ENCODE assay signal across 1 cellular context in the genomic region with DNA sequence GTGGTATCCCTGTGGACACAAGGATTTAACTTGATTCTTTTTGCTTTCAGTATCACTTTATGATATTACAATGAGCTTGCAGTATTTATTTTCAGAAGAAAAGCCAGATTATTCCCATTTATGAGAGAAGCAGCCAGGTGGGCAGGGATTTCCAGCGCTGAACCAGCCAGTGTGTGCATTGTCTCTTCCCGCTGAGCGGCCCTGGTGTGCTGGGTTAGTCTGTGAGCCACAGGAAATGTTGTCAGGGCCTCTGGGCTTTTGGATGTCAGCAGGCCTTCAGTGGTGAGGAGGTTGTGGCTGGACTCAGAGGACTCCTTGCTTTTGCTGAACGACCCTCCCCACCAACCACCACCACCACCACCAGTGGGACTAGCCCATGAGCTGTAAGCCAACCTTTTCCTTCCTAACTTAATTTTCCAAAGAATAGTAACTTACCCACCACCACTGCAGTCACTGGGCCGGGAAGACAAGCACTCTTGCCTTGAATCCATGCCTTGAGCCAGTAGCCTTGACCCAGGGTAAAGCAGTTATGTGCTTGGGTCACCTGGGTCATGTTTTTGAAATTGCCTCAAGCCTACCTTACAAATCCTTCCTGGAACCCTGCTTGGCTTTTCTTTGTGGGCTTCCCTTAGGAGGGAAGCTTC.
TF ChIP-seq lines count a peak whose summit lies in the region.

No MANE protein-coding gene starts in this region.

TF ChIP-seq in SK-N-SH treated with all-trans-retinoic acid at 6 μM for 48 hours, 23 proteins besides CTCF, POLR2A, EP300 and RAD21 (continued from another document):
- TF ChIP-seq TSHZ2 (CRISPR knock-in tag; IDR thresholded peaks at IDR 0.05) = no peak
- no peak for TF ChIP-seq ZC3H10 (CRISPR knock-in tag; IDR thresholded peaks at IDR 0.05)
- no peak for TF ChIP-seq ZNF8 (CRISPR knock-in tag; IDR thresholded peaks at IDR 0.05)
- TF ChIP-seq ZFP3 (CRISPR knock-in tag; IDR thresholded peaks at IDR 0.05) = no peak
- TF ChIP-seq CSRNP3 (CRISPR knock-in tag; IDR thresholded peaks at IDR 0.05) = no peak
- TF ChIP-seq ZNF70 (CRISPR knock-in tag; IDR thresholded peaks at IDR 0.05) = no peak
- no peak for TF ChIP-seq SNAI2 (CRISPR knock-in tag; IDR thresholded peaks at IDR 0.05)
- no peak for TF ChIP-seq ZFP30 (CRISPR knock-in tag; IDR thresholded peaks at IDR 0.05)
- TF ChIP-seq GLIS3 (CRISPR knock-in tag; IDR thresholded peaks at IDR 0.05) = no peak
- no peak for TF ChIP-seq ARNTL (CRISPR knock-in tag; IDR thresholded peaks at IDR 0.05; ENCODE audit: borderline replicate concordance, low read depth)
- TF ChIP-seq, protein P1, sequence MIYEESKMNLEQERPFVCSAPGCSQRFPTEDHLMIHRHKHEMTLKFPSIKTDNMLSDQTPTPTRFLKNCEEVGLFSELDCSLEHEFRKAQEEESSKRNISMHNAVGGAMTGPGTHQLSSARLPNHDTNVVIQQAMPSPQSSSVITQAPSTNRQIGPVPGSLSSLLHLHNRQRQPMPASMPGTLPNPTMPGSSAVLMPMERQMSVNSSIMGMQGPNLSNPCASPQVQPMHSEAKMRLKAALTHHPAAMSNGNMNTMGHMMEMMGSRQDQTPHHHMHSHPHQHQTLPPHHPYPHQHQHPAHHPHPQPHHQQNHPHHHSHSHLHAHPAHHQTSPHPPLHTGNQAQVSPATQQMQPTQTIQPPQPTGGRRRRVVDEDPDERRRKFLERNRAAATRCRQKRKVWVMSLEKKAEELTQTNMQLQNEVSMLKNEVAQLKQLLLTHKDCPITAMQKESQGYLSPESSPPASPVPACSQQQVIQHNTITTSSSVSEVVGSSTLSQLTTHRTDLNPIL (CRISPR knock-in tag; IDR thresholded peaks at IDR 0.05; ENCODE audit: low read depth) = no peak
- TF ChIP-seq TOX (CRISPR knock-in tag; IDR thresholded peaks at IDR 0.05; ENCODE audit: borderline replicate concordance) = no peak
